Comparison of ENCODE assay signal across 8 cellular contexts in genomic region chr1:180178511-180179161, GRCh38. TPM values are rescaled to one million over a fixed set of nuclear protein-coding genes. Genes with fewer than 3 reads are reported as not detected.
DNase-seq lines count a peak whose midpoint lies in the region; ATAC-seq and TF ChIP-seq lines count a peak whose summit lies in the region.

No MANE protein-coding gene starts in this region.

- H2BK120ac ChIP-seq in trophoblast cell (ENCODE audit: insufficient read depth, low read length, poor library complexity) = no peak overlapping the region

- H2AK5ac ChIP-seq in trophoblast cell (ENCODE audit: low read length) = no peak overlapping the region

- H3K4ac ChIP-seq in trophoblast cell (ENCODE audit: low read depth, low read length) = no peak overlapping the region

- no peak overlapping the region for H4K12ac ChIP-seq in trophoblast cell (ENCODE audit: low read depth, low read length)

- H3K36me3 Mint-ChIP-seq in activated T-helper 2 cell treated with anti-CD3 and anti-CD28 coated beads, Interferon-gamma antibody, Interleukin-2, Interleukin-4, amounts not matched to agents 10 μg/mL and 5 μg/mL and 100 μg/mL, durations not matched to agents 14 hours and 24 hours and 36 hours (ENCODE audit: low read depth) = peaks cover 4% of the 10 kb centered on the region

- POLR2A ChIA-PET in Panc1 (lab: Charles Lee) = no interaction called here

- H3K4me3 ChIP-seq in Panc1 (ENCODE audit: low read depth in 2 of 2, low read length in 2 of 2) (no peak overlapping the region), trophoblast cell (ENCODE audit: low read depth, low read length) (no peak overlapping the region), aorta (ENCODE audit: low read length in 2 of 2) (no peak overlapping the region)

- H2BK5ac ChIP-seq in trophoblast cell (ENCODE audit: low read depth, low read length, poor library complexity) = no peak overlapping the region

- H3K27me3 ChIP-seq in Panc1 (ENCODE audit: control insufficient read depth, insufficient read depth, low read length) = no peaks in the 10 kb centered on the region
- H3K27me3 ChIP-seq in foreskin keratinocyte = no peaks in the 10 kb centered on the region
- no peaks in the 10 kb centered on the region for H3K27me3 ChIP-seq in trophoblast cell (ENCODE audit: insufficient read depth, low read length)
- H3K27me3 ChIP-seq in aorta (ENCODE audit: control insufficient read depth in 1 of 2, insufficient read depth in 2 of 2, low read length in 1 of 2) = no peaks in the 10 kb centered on the region

- H3K36me3 ChIP-seq in Panc1 (ENCODE audit: control insufficient read depth, insufficient read depth, low read length) (no peaks in the 10 kb centered on the region), trophoblast cell (ENCODE audit: control insufficient read depth in 1 of 2, insufficient read depth in 2 of 2, low read length in 2 of 2) (peaks cover 8 to 21% of the 10 kb centered on the region in 2 experiments), aorta (ENCODE audit: control insufficient read depth in 1 of 2, insufficient read depth in 2 of 2, low read length in 1 of 2) (no peaks in the 10 kb centered on the region)

- no peak overlapping the region for H3K4me3 Mint-ChIP-seq in activated T-helper 2 cell treated with anti-CD3 and anti-CD28 coated beads, Interferon-gamma antibody, Interleukin-2, Interleukin-4, amounts not matched to agents 10 μg/mL and 5 μg/mL and 100 μg/mL, durations not matched to agents 14 hours and 24 hours and 36 hours (ENCODE audit: low read depth)

- DNase-seq in DMS53 (lab: John Stamatoyannopoulos, UW) (peak; percentile 78), Panc1 (ENCODE audit: low read depth, low spot score) (peak; percentile 60), foreskin keratinocyte (peak in 1 of 2 donors; percentile 22), trophoblast cell (peak; percentile 57 to 83), aorta (peak; percentile 62 to 89)
- DNase-seq in activated T-helper 2 cell treated with anti-CD3 and anti-CD28 coated beads, Interferon-gamma antibody, Interleukin-2, Interleukin-4, amounts not matched to agents 10 μg/mL and 5 μg/mL and 100 μg/mL, durations not matched to agents 14 hours and 24 hours and 36 hours (ENCODE audit: low spot score) = peak; percentile 28

- WGBS in trophoblast cell (ENCODE audit: extremely low coverage, insufficient coverage, insufficient read length) = no CpG with 5 or more reads among the region's 12 CpGs
- 49 to 50% methylated on average over 12 of the region's 12 CpGs for WGBS in aorta, 2 donors

- no peak overlapping the region for H4K91ac ChIP-seq in trophoblast cell (ENCODE audit: low read depth, low read length)

- H3K9me3 ChIP-seq in Panc1 (ENCODE audit: control insufficient read depth, insufficient read depth, low read depth, low read length) (no peaks in the 10 kb centered on the region), trophoblast cell (ENCODE audit: insufficient read depth, low read depth, low read length) (peaks cover 2% of the 10 kb centered on the region), aorta (ENCODE audit: control insufficient read depth, low read length) (no peaks in the 10 kb centered on the region)

- intact Hi-C loops in Panc1 (cut with micrococcal nuclease; ENCODE audit: unreplicated experiment) = loop anchor here (5.0 kb wide), 2 partner anchors 91 to 466 kb away; no protein-coding TSS in a partner anchor
- intact Hi-C loops in activated T-helper 2 cell treated with anti-CD3 and anti-CD28 coated beads, Interferon-gamma antibody, Interleukin-2, Interleukin-4, amounts not matched to agents 10 μg/mL and 5 μg/mL and 100 μg/mL, durations not matched to agents 14 hours and 24 hours and 36 hours (cut with micrococcal nuclease) = loop anchor here (1.0 to 10.0 kb wide), 3 partner anchors 296 to 474 kb away; partner anchors contain the start of gene TOR1AIP1
- intact Hi-C loops in aorta (cut with DNase I) = loop anchor here (5.0 to 10.0 kb wide), 2 partner anchors 74 to 76 kb away; no protein-coding TSS in a partner anchor

- H3K9ac ChIP-seq in trophoblast cell (ENCODE audit: low read length) = no peak overlapping the region

- H3K4me2 ChIP-seq in trophoblast cell (ENCODE audit: low read length) = no peak overlapping the region

- CTCF ChIA-PET in Panc1 (lab: Charles Lee) = interaction anchor here (0.6 to 1.8 kb wide), 6 partner anchors 9 to 472 kb away, joined by 3 to 6 read pairs (median 3); no protein-coding TSS in a partner anchor

- no peaks in the 10 kb centered on the region for H3K79me1 ChIP-seq in trophoblast cell (ENCODE audit: low read length)

- no peaks in the 10 kb centered on the region for H3K4me1 Mint-ChIP-seq in activated T-helper 2 cell treated with anti-CD3 and anti-CD28 coated beads, Interferon-gamma antibody, Interleukin-2, Interleukin-4, amounts not matched to agents 10 μg/mL and 5 μg/mL and 100 μg/mL, durations not matched to agents 14 hours and 24 hours and 36 hours (ENCODE audit: low read depth)

- ATAC-seq in HG02642 (IDR thresholded peaks at IDR 0.05; ENCODE audit: poor library complexity, unreplicated experiment) (peak; percentile 53), Panc1 (peak; percentile 74), foreskin keratinocyte (peak; percentile 58), aorta (ENCODE audit: low FRiP score) (peak; percentile 69), HG03460 (IDR thresholded peaks at IDR 0.05; ENCODE audit: unreplicated experiment) (no peak)

- no peak overlapping the region for H2AFZ ChIP-seq in trophoblast cell (ENCODE audit: insufficient read depth, low read length, poor library complexity)

- BruUV-seq in Panc1 (replicated peaks; lab: Mats Ljungman, UMichigan) = no TSS peak

- H3K27ac ChIP-seq in Panc1 (ENCODE audit: low read length) = no peak overlapping the region
- no peak overlapping the region for H3K27ac ChIP-seq in foreskin keratinocyte
- no peak overlapping the region for H3K27ac ChIP-seq in trophoblast cell (ENCODE audit: low read depth, low read length)
- no peak overlapping the region for H3K27ac ChIP-seq in aorta (ENCODE audit: low read depth in 1 of 2, low read length in 2 of 2)

- no peak overlapping the region for H3K23ac ChIP-seq in trophoblast cell (ENCODE audit: low read length)

- H3K14ac ChIP-seq in trophoblast cell (ENCODE audit: low read length) = no peak overlapping the region

- no peaks in the 10 kb centered on the region for H3K79me2 ChIP-seq in trophoblast cell (ENCODE audit: control insufficient read depth, insufficient read depth, low read length, poor library complexity)

- TF ChIP-seq CTCF in Panc1 (IDR thresholded peaks at IDR 0.05) (peak; percentile 98), foreskin keratinocyte (conservative IDR thresholded peaks at IDR 0.05) (peak; percentile 94)

- no peak overlapping the region for H2BK12ac ChIP-seq in trophoblast cell (ENCODE audit: low read length)

- no peaks in the 10 kb centered on the region for H3K27me3 Mint-ChIP-seq in activated T-helper 2 cell treated with anti-CD3 and anti-CD28 coated beads, Interferon-gamma antibody, Interleukin-2, Interleukin-4, amounts not matched to agents 10 μg/mL and 5 μg/mL and 100 μg/mL, durations not matched to agents 14 hours and 24 hours and 36 hours (ENCODE audit: low read depth)

- in situ Hi-C loops in Panc1 (cut with HindIII; ENCODE audit: low pct_unique_long_range_greater_than_20kb, low sequenced_read_pairs) = no loop called here

- H3K4me1 ChIP-seq in Panc1 (ENCODE audit: control insufficient read depth, insufficient read depth, low read length) = no peaks in the 10 kb centered on the region
- no peaks in the 10 kb centered on the region for H3K4me1 ChIP-seq in foreskin keratinocyte
- no peaks in the 10 kb centered on the region for H3K4me1 ChIP-seq in trophoblast cell (ENCODE audit: control insufficient read depth in 1 of 2, insufficient read depth in 2 of 2, low read length in 2 of 2)
- no peaks in the 10 kb centered on the region for H3K4me1 ChIP-seq in aorta (ENCODE audit: control insufficient read depth in 1 of 2, insufficient read depth in 2 of 2, low read length in 2 of 2)

- H3K27ac Mint-ChIP-seq in activated T-helper 2 cell treated with anti-CD3 and anti-CD28 coated beads, Interferon-gamma antibody, Interleukin-2, Interleukin-4, amounts not matched to agents 10 μg/mL and 5 μg/mL and 100 μg/mL, durations not matched to agents 14 hours and 24 hours and 36 hours = no peak overlapping the region

- H4K8ac ChIP-seq in trophoblast cell (ENCODE audit: low read depth, low read length) = no peak overlapping the region

- no peak overlapping the region for H3K18ac ChIP-seq in trophoblast cell (ENCODE audit: low read length)

- H3K9me3 Mint-ChIP-seq in activated T-helper 2 cell treated with anti-CD3 and anti-CD28 coated beads, Interferon-gamma antibody, Interleukin-2, Interleukin-4, amounts not matched to agents 10 μg/mL and 5 μg/mL and 100 μg/mL, durations not matched to agents 14 hours and 24 hours and 36 hours = no peaks in the 10 kb centered on the region

RNA-seq across cellular contexts. Expression of gene QSOX1, which starts 24.0 kb away (rescaled TPM):
- 152 TPM for total RNA-seq in Panc1 (2021; ENCODE audit: unreplicated experiment)
- 170 TPM for polyA plus RNA-seq in Panc1 (2012; ENCODE audit: insufficient read length)
- 58.7 and 62.6 TPM in 2 replicates for total RNA-seq in activated T-helper 2 cell treated with anti-CD3 and anti-CD28 coated beads, Interferon-gamma antibody, Interleukin-2, Interleukin-4, amounts not matched to agents 10 μg/mL and 5 μg/mL and 100 μg/mL, durations not matched to agents 14 hours and 24 hours and 36 hours
- 92.7 and 93.7 TPM in 2 replicates for total RNA-seq in foreskin keratinocyte
- 103 and 107 TPM in 2 replicates for polyA plus RNA-seq in foreskin keratinocyte
- polyA plus RNA-seq in trophoblast cell (2013) = 89.3 and 101 TPM in 2 replicates
- total RNA-seq in aorta = 10 to 100 TPM; 88.2 to 95.1 TPM
- polyA plus RNA-seq in aorta = 100 to 1,000 TPM in 1 of 2 donors, 10 to 100 TPM in 1; 24.5 to 181 TPM

RNA-seq across cellular contexts. Expression of gene LHX4, which starts 51.4 kb away (rescaled TPM):
- total RNA-seq in Panc1 (2021; ENCODE audit: unreplicated experiment) (0.72 TPM), foreskin keratinocyte (not detected in 2 replicates), aorta (not detected)
- 1.4 TPM for polyA plus RNA-seq in Panc1 (2012; ENCODE audit: insufficient read length)
- not detected in 2 replicates for total RNA-seq in activated T-helper 2 cell treated with anti-CD3 and anti-CD28 coated beads, Interferon-gamma antibody, Interleukin-2, Interleukin-4, amounts not matched to agents 10 μg/mL and 5 μg/mL and 100 μg/mL, durations not matched to agents 14 hours and 24 hours and 36 hours
- polyA plus RNA-seq in foreskin keratinocyte (not detected in 2 replicates), aorta (under 1 TPM; 0.05 to 0.25 TPM)
- polyA plus RNA-seq in trophoblast cell (2013) = 0.08 and 0.11 TPM in 2 replicates
